Comparison of ENCODE assay signal across 10 cellular contexts in the genomic region with DNA sequence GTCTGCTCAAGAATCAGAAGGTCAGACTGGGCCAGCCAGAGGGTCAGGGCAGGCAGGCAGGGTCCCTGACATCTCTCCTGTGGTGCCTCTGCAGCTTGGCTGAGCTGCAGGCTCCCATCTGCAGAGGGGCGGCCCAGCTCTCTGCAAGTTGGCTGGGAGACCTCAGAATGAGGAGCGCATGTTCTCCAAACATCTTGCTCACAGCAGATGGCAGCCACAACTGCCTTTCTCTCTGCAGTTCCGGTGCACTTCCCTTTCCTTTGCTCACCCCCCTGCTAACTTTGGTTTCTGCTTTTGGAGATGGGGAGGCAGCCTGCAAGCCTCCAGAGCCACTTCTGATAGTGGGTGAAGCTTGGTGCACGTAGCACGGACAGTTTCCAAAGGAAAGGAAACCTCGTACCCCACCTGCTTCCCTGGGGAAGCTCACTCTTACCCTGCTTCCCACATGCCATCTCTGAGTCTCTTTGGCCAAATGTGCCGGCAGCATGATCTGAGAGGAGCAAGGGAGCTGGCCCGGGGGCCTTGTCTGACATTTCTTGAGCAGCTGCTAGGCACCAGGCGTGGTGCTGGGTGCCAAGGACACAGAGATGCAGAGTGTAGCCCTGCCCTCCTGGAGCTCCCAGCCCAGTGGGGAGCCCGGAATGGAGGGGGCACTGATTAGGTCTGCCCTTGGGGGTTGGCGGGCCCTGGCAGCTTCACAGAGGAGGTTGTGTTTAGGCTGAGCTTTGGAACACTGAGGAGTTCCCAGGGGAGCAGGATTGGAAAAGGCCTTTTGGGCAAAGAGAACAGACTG. TPM values are rescaled to one million over a fixed set of nuclear protein-coding genes. Genes with fewer than 3 reads are reported as not detected.
DNase-seq lines count a peak whose midpoint lies in the region; ATAC-seq lines count a peak whose summit lies in the region.
"Had no signal": no experiment of that assay in that cellular context is flagged by ENCODE, and none has a peak within 500 bp of the region (broad histone marks: within the 10 kb centered on the region; RNA-seq: fewer than 3 reads in every experiment).

No MANE protein-coding gene starts in this region.

- H3K27ac Mint-ChIP-seq in activated naive CD4-positive, alpha-beta T cell treated with anti-CD3 and anti-CD28 coated beads, Interleukin-2, amount 50 U/mL, for 72 hours = no peak overlapping the region

- peak overlapping the region in 1 of 2 donors; percentile 29 for H3K9ac ChIP-seq in mucosa of rectum (ENCODE audit: low read depth in 1 of 2, low read length in 2 of 2)

- H3K27me3 ChIP-seq in mucosa of rectum (ENCODE audit: control insufficient read depth in 2 of 2, insufficient read depth in 2 of 2, low read length in 2 of 2) = no peaks in the 10 kb centered on the region
- no peaks in the 10 kb centered on the region for H3K27me3 ChIP-seq in MG63

- H3K4me1 ChIP-seq in mucosa of rectum (ENCODE audit: control insufficient read depth in 2 of 2, insufficient read depth in 2 of 2, low read length in 2 of 2) = peaks cover 68 to 75% of the 10 kb centered on the region in 2 donors

- DNase-seq in CD1c-positive myeloid dendritic cell (ENCODE audit: extremely low spot score) (peak; percentile 75), Kasumi-1 (lab: John Stamatoyannopoulos, UW) (peak; percentile 97), UCSD-AML1 (lab: John Stamatoyannopoulos, UW; ENCODE audit: unreplicated experiment) (peak; percentile 54), activated T-cell treated with anti-CD3 and anti-CD28 coated beads for 4 hours (no peak), NCI-H748 treated with DMSO at 0.1 percent for 48 hours (lab: John Stamatoyannopoulos, UW) (no peak), MG63 (no peak)
- no peak for DNase-seq in activated naive CD4-positive, alpha-beta T cell treated with anti-CD3 and anti-CD28 coated beads, Interleukin-2, amount 50 U/mL, for 72 hours (ENCODE audit: low spot score in 2 of 2)
- DNase-seq: MM.1S; stimulated activated CD4-positive, alpha-beta T cell treated with anti-CD3 and anti-CD28 coated beads, Interleukin-1b, Interleukin-23, amount 100 ng/mL, for 48 hours had no signal

- no peak for ATAC-seq in activated naive CD4-positive, alpha-beta T cell treated with anti-CD3 and anti-CD28 coated beads, Interleukin-2, amount 50 U/mL, for 72 hours

- H3K4me3 ChIP-seq in mucosa of rectum (ENCODE audit: low read length in 2 of 2) (no peak overlapping the region), MG63 (no peak overlapping the region)

- no peaks in the 10 kb centered on the region for H3K36me3 Mint-ChIP-seq in activated naive CD4-positive, alpha-beta T cell treated with anti-CD3 and anti-CD28 coated beads, Interleukin-2, amount 50 U/mL, for 72 hours

- H3K9me3 ChIP-seq in mucosa of rectum (ENCODE audit: control insufficient read depth in 2 of 2, low read length in 2 of 2) = no peaks in the 10 kb centered on the region
- no peaks in the 10 kb centered on the region for H3K9me3 ChIP-seq in MG63

- H3K27ac ChIP-seq in mucosa of rectum (ENCODE audit: low read depth in 2 of 2, low read length in 2 of 2) = peak overlapping the region; percentile 87 to 88

- no peaks in the 10 kb centered on the region for H3K9me3 Mint-ChIP-seq in activated naive CD4-positive, alpha-beta T cell treated with anti-CD3 and anti-CD28 coated beads, Interleukin-2, amount 50 U/mL, for 72 hours

- no peaks in the 10 kb centered on the region for H3K36me3 ChIP-seq in mucosa of rectum (ENCODE audit: control insufficient read depth in 2 of 2, insufficient read depth in 2 of 2, low read length in 2 of 2)
- H3K36me3 ChIP-seq in MG63 = no peaks in the 10 kb centered on the region

RNA-seq across cellular contexts. Expression of a gene that starts 18.2 kb away (rescaled TPM):
- total RNA-seq in activated naive CD4-positive, alpha-beta T cell treated with anti-CD3 and anti-CD28 coated beads, Interleukin-2, amount 50 U/mL, for 72 hours = under 1 TPM in 1 of 2 donors, not detected in 1; 0.19 TPM
- 1.3 and 1.4 TPM in 2 replicates for total RNA-seq in MG63 (2014; rRNA removed; shearing (Covaris generic); ENCODE audit: low replicate concordance)

RNA-seq across cellular contexts. Expression of a gene that starts 54.1 kb away (rescaled TPM):
- 1 to 10 TPM in 1 of 2 donors, under 1 TPM in 1; 0.93 to 1.6 TPM for total RNA-seq in activated naive CD4-positive, alpha-beta T cell treated with anti-CD3 and anti-CD28 coated beads, Interleukin-2, amount 50 U/mL, for 72 hours
- 0.23 and 1.9 TPM in 2 replicates for total RNA-seq in MG63 (2014; rRNA removed; shearing (Covaris generic); ENCODE audit: low replicate concordance)

Comparison
In these comparisons a context has a peak if more than half of its experiments do, and no peak if none do; other contexts are left out.
1. DNase-seq: peak in CD1c-positive myeloid dendritic cell (single experiment), Kasumi-1 (2 of 2) and UCSD-AML1 (single experiment); none in activated T-cell treated with anti-CD3 and anti-CD28 coated beads for 4 hours (single experiment), NCI-H748 treated with DMSO at 0.1 percent for 48 hours (single experiment), activated naive CD4-positive, alpha-beta T cell treated with anti-CD3 and anti-CD28 coated beads, Interleukin-2, amount 50 U/mL, for 72 hours (0 of 2) and MG63 (single experiment).